Comparison of ENCODE assay signal across 24 cellular contexts in the genomic region with DNA sequence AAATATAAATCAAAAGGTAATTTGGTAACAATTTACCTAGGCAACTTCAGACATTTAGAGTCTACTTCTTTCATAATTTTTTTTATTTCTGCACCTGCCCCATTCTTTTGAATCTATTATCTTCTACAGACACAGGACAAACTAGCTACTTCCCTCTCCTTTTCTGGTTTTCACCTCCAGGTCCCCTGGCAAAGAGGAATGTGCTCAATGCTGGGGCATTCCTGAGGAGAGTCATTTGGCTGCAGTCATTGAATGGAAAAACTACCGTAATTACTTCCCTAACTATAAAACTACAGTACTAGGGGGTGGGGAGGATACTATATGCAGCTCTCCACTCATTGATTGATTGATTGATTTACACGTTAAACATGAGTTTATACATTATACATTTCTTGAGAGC. TPM values are rescaled to one million over a fixed set of nuclear protein-coding genes. Genes with fewer than 3 reads are reported as not detected.
DNase-seq lines count a peak whose midpoint lies in the region; ATAC-seq and TF ChIP-seq lines count a peak whose summit lies in the region.
"Had no signal": no experiment of that assay in that cellular context is flagged by ENCODE, and none has a peak within 500 bp of the region (broad histone marks: within the 10 kb centered on the region; RNA-seq: fewer than 3 reads in every experiment).

No MANE protein-coding gene starts in this region.

- no peaks in the 10 kb centered on the region for H3K9me3 Mint-ChIP-seq in activated CD4-positive, alpha-beta T cell treated with anti-CD3 and anti-CD28 coated beads, Interleukin-2, amount 10 ng/mL, durations not matched to agents 24 days and 14 days

- no peaks in the 10 kb centered on the region for H4K20me1 ChIP-seq in hepatocyte (ENCODE audit: insufficient read depth, poor library complexity, severe bottlenecking)
- H4K20me1 ChIP-seq: BLaER1 had no signal

- intact Hi-C loops in left lung (cut with DNase I) = no loop called here
- intact Hi-C loops in activated CD4-positive, alpha-beta T cell treated with anti-CD3 and anti-CD28 coated beads, Interleukin-2, amount 10 ng/mL, durations not matched to agents 24 days and 14 days (cut with micrococcal nuclease) = no loop called here

- H3K4me3 ChIP-seq in MG63 (no peak overlapping the region), hepatocyte (no peak overlapping the region), left lung (no peak overlapping the region)
- H3K4me3 ChIP-seq: BLaER1, GM23248, HAP-1, Peyer's patch had no signal

- no peaks in the 10 kb centered on the region for H3K79me2 ChIP-seq in hepatocyte

- H3K9me2 ChIP-seq in hepatocyte (replicated peaks; ENCODE audit: insufficient read depth) = no peaks in the 10 kb centered on the region

- no peak overlapping the region for H3K27ac Mint-ChIP-seq in activated CD4-positive, alpha-beta T cell treated with anti-CD3 and anti-CD28 coated beads, Interleukin-2, amount 10 ng/mL, durations not matched to agents 24 days and 14 days
- H3K27ac Mint-ChIP-seq: CD4-positive, CD25-positive, alpha-beta regulatory T cell; HFFc6 had no signal

- no peaks in the 10 kb centered on the region for H3K4me1 Mint-ChIP-seq in activated CD4-positive, alpha-beta T cell treated with anti-CD3 and anti-CD28 coated beads, Interleukin-2, amount 10 ng/mL, durations not matched to agents 24 days and 14 days
- H3K4me1 Mint-ChIP-seq: CD4-positive, CD25-positive, alpha-beta regulatory T cell had no signal

- H3K36me3 ChIP-seq in MG63 (no peaks in the 10 kb centered on the region), hepatocyte (replicated peaks; ENCODE audit: insufficient read depth, low read depth) (no peaks in the 10 kb centered on the region), left lung (no peaks in the 10 kb centered on the region)
- H3K36me3 ChIP-seq: BLaER1, HAP-1, Peyer's patch had no signal

- no peak overlapping the region for H2AFZ ChIP-seq in hepatocyte
- H2AFZ ChIP-seq: GM23248 had no signal

- H3K4me1 ChIP-seq in hepatocyte (ENCODE audit: insufficient read depth) (peaks cover 18% of the 10 kb centered on the region), left lung (no peaks in the 10 kb centered on the region)
- H3K4me1 ChIP-seq: BLaER1, HAP-1, Peyer's patch had no signal

- H3K9me3 ChIP-seq in MG63 = no peaks in the 10 kb centered on the region
- H3K9me3 ChIP-seq in hepatocyte (ENCODE audit: low read depth) = no peaks in the 10 kb centered on the region
- H3K9me3 ChIP-seq in left lung = no peaks in the 10 kb centered on the region
- H3K9me3 ChIP-seq: BLaER1, Peyer's patch had no signal

- H3K27me3 ChIP-seq in MG63 (no peaks in the 10 kb centered on the region), hepatocyte (no peaks in the 10 kb centered on the region), left lung (no peaks in the 10 kb centered on the region)
- H3K27me3 ChIP-seq: BLaER1, Peyer's patch had no signal

- peak overlapping the region; percentile 37 for H3K4me2 ChIP-seq in hepatocyte
- H3K4me2 ChIP-seq: BLaER1 had no signal

- no peaks in the 10 kb centered on the region for H3K27me3 Mint-ChIP-seq in activated CD4-positive, alpha-beta T cell treated with anti-CD3 and anti-CD28 coated beads, Interleukin-2, amount 10 ng/mL, durations not matched to agents 24 days and 14 days
- H3K27me3 Mint-ChIP-seq: CD4-positive, CD25-positive, alpha-beta regulatory T cell had no signal

- H3K4me3 Mint-ChIP-seq in activated CD4-positive, alpha-beta T cell treated with anti-CD3 and anti-CD28 coated beads, Interleukin-2, amount 10 ng/mL, durations not matched to agents 24 days and 14 days = no peak overlapping the region
- H3K4me3 Mint-ChIP-seq: CD4-positive, CD25-positive, alpha-beta regulatory T cell; HFFc6 had no signal

- WGBS in hepatocyte (ENCODE audit: low lambda C conversion rate, missing lambda C conversion rate) = 63% methylated on average over 2 of the region's 2 CpGs

- peak; percentile 42 for ATAC-seq in left lung

- DNase-seq in MG63 (peak; percentile 14), hepatocyte (ENCODE audit: low spot score) (no peak), left lung (no peak), T-helper 1 cell (no peak), DMS53 (lab: John Stamatoyannopoulos, UW) (no peak)
- no peak for DNase-seq in effector CD4-positive, alpha-beta T cell
- no peak for DNase-seq in activated CD4-positive, alpha-beta T cell treated with anti-CD3 and anti-CD28 coated beads, Interleukin-2, amount 10 ng/mL, durations not matched to agents 24 days and 14 days
- DNase-seq: CD4-positive, CD25-positive, alpha-beta regulatory T cell; GM23248; HFFc6; KBM-7; NCI-H1092; NCI-H1417 treated with DMSO at 0.1 percent for 48 hours; NCI-H187; NCI-H2081 treated with DMSO at 0.1 percent for 48 hours; NCI-H2171; NCI-H226; NCI-H510A; NCI-H69; Peyer's patch; SHP77 treated with DMSO at 0.1 percent for 48 hours had no signal

- TF ChIP-seq CTCF in hepatocyte (IDR thresholded peaks at IDR 0.05; ENCODE audit: poor library complexity) (no peak), left lung (IDR thresholded peaks at IDR 0.05) (no peak)

- no peaks in the 10 kb centered on the region for H3K36me3 Mint-ChIP-seq in activated CD4-positive, alpha-beta T cell treated with anti-CD3 and anti-CD28 coated beads, Interleukin-2, amount 10 ng/mL, durations not matched to agents 24 days and 14 days (ENCODE audit: low read depth)
- H3K36me3 Mint-ChIP-seq: CD4-positive, CD25-positive, alpha-beta regulatory T cell had no signal

- H3K27ac ChIP-seq in hepatocyte (no peak overlapping the region), left lung (no peak overlapping the region)
- H3K27ac ChIP-seq: BLaER1, GM23248, Peyer's patch had no signal

RNA-seq across cellular contexts. Expression of gene ARHGAP28, which starts 11.3 kb away (rescaled TPM):
- 0.99 and 1.6 TPM in 2 replicates for total RNA-seq in MG63 (2014; rRNA removed; shearing (Covaris generic); ENCODE audit: low replicate concordance)
- total RNA-seq in hepatocyte (60.7 and 71.3 TPM in 2 replicates), left lung (10 to 100 TPM; 16.6 to 18.9 TPM)
- polyA plus RNA-seq in hepatocyte = 20.7 and 23.5 TPM in 2 replicates
- not detected in 2 replicates for total RNA-seq in activated CD4-positive, alpha-beta T cell treated with anti-CD3 and anti-CD28 coated beads, Interleukin-2, amount 10 ng/mL, durations not matched to agents 24 days and 14 days
- total RNA-seq: CD4-positive, CD25-positive, alpha-beta regulatory T cell; GM23248; OCI-LY7 had no signal
- polyA plus RNA-seq: CD4-positive, CD25-positive, alpha-beta regulatory T cell had no signal
